ENCODE assay signal across 20 cellular contexts in genomic region chr6:165707067-165707853, GRCh38.
"Had no signal": no experiment of that assay in that cellular context is flagged by ENCODE, and none has a peak within 500 bp of the region (broad histone marks: within the 10 kb centered on the region; RNA-seq: fewer than 3 reads in every experiment).

No MANE protein-coding gene starts in this region.

- H3K36me3 ChIP-seq: colonic mucosa, esophagus squamous epithelium, heart left ventricle, sigmoid colon, suprapubic skin, thyroid gland, upper lobe of left lung, vagina had no signal

- H3K4me3 ChIP-seq: colonic mucosa, esophagus squamous epithelium, heart left ventricle, lung, sigmoid colon, skin epidermis, suprapubic skin, thyroid gland, upper lobe of left lung, vagina had no signal

- H3K4me1 ChIP-seq: colonic mucosa had no signal

- H3K4me3 Mint-ChIP-seq: naive B cell had no signal

- FAIRE-seq: frontal cortex had no signal

- H3K27me3 ChIP-seq: colonic mucosa, esophagus squamous epithelium, heart left ventricle, sigmoid colon, suprapubic skin, thyroid gland, upper lobe of left lung, vagina had no signal

- DNase-seq: colonic mucosa; dermis blood vessel endothelial cell; esophagus squamous epithelium; heart left ventricle; hippocampal formation; left colon; left ventricle myocardium superior; mesenchymal stem cell; naive B cell; posterior cingulate gyrus; sigmoid colon; stimulated activated CD4-positive, alpha-beta T cell treated with anti-CD3 and anti-CD28 coated beads, Interleukin-12 subunit alpha, Interleukin-12 subunit beta, amount 100 ng/mL, for 4 hours; stimulated activated naive CD4-positive, alpha-beta T cell; thyroid gland had no signal

- H3K27ac Mint-ChIP-seq: naive B cell had no signal

- H3K4me1 Mint-ChIP-seq: naive B cell had no signal

- ATAC-seq: heart left ventricle, left colon, left ventricle myocardium superior had no signal

- H3K9me3 ChIP-seq: colonic mucosa, esophagus squamous epithelium, heart left ventricle, sigmoid colon, suprapubic skin, thyroid gland, upper lobe of left lung, vagina had no signal

- H3K27ac ChIP-seq: colonic mucosa, esophagus squamous epithelium, heart left ventricle, sigmoid colon, skin epidermis, suprapubic skin, thyroid gland, upper lobe of left lung, vagina had no signal
